19 cellular contexts compared by ENCODE assay signal in the genomic region with DNA sequence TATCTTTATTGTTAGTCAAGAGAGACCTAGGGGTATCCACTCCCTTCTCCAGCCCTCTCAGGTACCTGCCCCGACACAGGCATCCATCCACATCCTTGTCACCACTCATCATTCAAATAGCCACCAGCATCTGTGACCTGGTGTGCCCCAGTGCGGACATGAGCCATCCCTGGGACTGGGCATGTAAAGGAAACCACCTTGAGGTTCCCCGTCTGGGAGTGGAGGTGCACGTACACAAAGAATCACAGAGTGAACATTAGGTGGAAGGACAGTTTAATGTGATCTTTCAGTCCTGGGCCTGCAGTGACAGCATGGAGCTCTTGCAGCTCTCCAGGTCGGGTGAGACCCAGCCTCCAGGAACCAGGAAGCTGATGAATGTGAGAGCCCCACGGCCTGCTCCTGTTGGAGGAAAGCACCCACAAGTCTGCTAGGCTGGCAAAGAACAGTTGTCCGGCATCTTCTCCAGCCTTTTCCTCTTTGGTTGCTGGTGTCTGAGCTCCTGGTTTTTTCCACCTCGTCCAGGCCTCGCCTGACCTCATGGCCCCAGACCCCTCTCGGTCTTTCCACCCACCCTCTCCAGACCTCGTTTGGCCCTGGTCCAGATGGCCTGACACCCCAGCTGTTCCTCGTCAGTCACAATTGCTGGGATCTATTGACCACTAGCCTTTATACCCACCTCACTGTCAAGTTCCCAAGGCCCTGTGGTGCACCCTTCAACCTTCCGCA. TPM values are rescaled to one million over a fixed set of nuclear protein-coding genes. Genes with fewer than 3 reads are reported as not detected.
"Had no signal": no experiment of that assay in that cellular context is flagged by ENCODE, and none has a peak within 500 bp of the region (broad histone marks: within the 10 kb centered on the region; RNA-seq: fewer than 3 reads in every experiment).

No MANE protein-coding gene starts in this region.

- H3K4me1 Mint-ChIP-seq: brain had no signal

- H3K9me3 ChIP-seq: gastroesophageal sphincter, transverse colon had no signal

- ATAC-seq: activated CD4-positive, CD25-positive, alpha-beta regulatory T cell treated with anti-CD3 and anti-CD28 coated beads, Interleukin-2, amount 50 U/mL, for 24 hours; activated CD8-positive, alpha-beta memory T cell treated with anti-CD3 and anti-CD28 coated beads, Interleukin-2, amount 10 ng/mL, durations not matched to agents 7 days and 5 days; gastroesophageal sphincter; right cardiac atrium; stimulated activated naive B cell treated with anti-CD40 and anti-IgM and Interleukin-4, amounts not matched to agents 10 μg/mL and 1 μg/mL and 100 μg/mL, for 72 hours; T-helper 17 cell had no signal

- H3K4me3 Mint-ChIP-seq: activated CD8-positive, alpha-beta memory T cell treated with anti-CD3 and anti-CD28 coated beads, Interleukin-2, amount 10 ng/mL, durations not matched to agents 7 days and 5 days; activated naive CD8-positive, alpha-beta T cell; activated T-cell treated with anti-CD3 and anti-CD28 coated beads, Interleukin-2, amount 50 U/mL, for 24 hours; brain; naive B cell had no signal

- DNase-seq: activated CD4-positive, alpha-beta T cell treated with anti-CD3 and anti-CD28 coated beads, Interleukin-2, amount 50 U/mL, for 48 hours; activated CD8-positive, alpha-beta memory T cell treated with anti-CD3 and anti-CD28 coated beads, Interleukin-2, amount 10 ng/mL, durations not matched to agents 7 days and 5 days; activated effector memory CD4-positive, alpha-beta T cell treated with Interleukin-2 at 50 U/mL for 16 hours; activated T-cell treated with anti-CD3 and anti-CD28 coated beads, Interleukin-2, amount 50 U/mL, for 24 hours; amygdala; effector memory CD4-positive, alpha-beta T cell; naive B cell; right cardiac atrium; stimulated activated naive B cell treated with anti-CD40 and anti-IgM and Interleukin-4, amounts not matched to agents 10 μg/mL and 1 μg/mL and 100 μg/mL, for 72 hours; T-helper 17 cell; transverse colon had no signal

- H3K4me1 ChIP-seq: gastroesophageal sphincter, transverse colon had no signal

- H3K4me3 ChIP-seq: gastroesophageal sphincter, hepatocyte, smooth muscle cell, transverse colon had no signal

- H3K27ac Mint-ChIP-seq: activated CD8-positive, alpha-beta memory T cell treated with anti-CD3 and anti-CD28 coated beads, Interleukin-2, amount 10 ng/mL, durations not matched to agents 7 days and 5 days; activated naive CD8-positive, alpha-beta T cell; stimulated activated naive B cell treated with anti-CD40 and anti-IgM and Interleukin-4, amounts not matched to agents 10 μg/mL and 1 μg/mL and 100 μg/mL, for 72 hours had no signal

- H3K27me3 ChIP-seq: hepatocyte, transverse colon had no signal

- H3K9me3 Mint-ChIP-seq: activated T-cell treated with anti-CD3 and anti-CD28 coated beads, Interleukin-2, amount 50 U/mL, for 24 hours; naive B cell had no signal

- H2AFZ ChIP-seq: hepatocyte had no signal

- H3K79me2 ChIP-seq: hepatocyte had no signal

- H3K27ac ChIP-seq: gastroesophageal sphincter, hepatocyte, transverse colon had no signal

- H3K4me2 ChIP-seq: hepatocyte, smooth muscle cell had no signal

- H3K27me3 Mint-ChIP-seq: activated CD8-positive, alpha-beta memory T cell treated with anti-CD3 and anti-CD28 coated beads, Interleukin-2, amount 10 ng/mL, durations not matched to agents 7 days and 5 days; activated naive CD8-positive, alpha-beta T cell; activated T-cell treated with anti-CD3 and anti-CD28 coated beads, Interleukin-2, amount 50 U/mL, for 24 hours; naive B cell; stimulated activated naive B cell treated with anti-CD40 and anti-IgM and Interleukin-4, amounts not matched to agents 10 μg/mL and 1 μg/mL and 100 μg/mL, for 72 hours; T-helper 17 cell had no signal

RNA-seq across cellular contexts. Expression of a gene that starts 24.9 kb away (rescaled TPM):
- total RNA-seq: epithelial cell of proximal tubule, hepatocyte, kidney epithelial cell, smooth muscle cell had no signal
- polyA plus RNA-seq: smooth muscle cell had no signal
